ENCODE assay signal across 22 cellular contexts in genomic region chr10:49571419-49571818, GRCh38. TPM values are rescaled to one million over a fixed set of nuclear protein-coding genes. Genes with fewer than 3 reads are reported as not detected.
DNase-seq lines count a peak whose midpoint lies in the region; ATAC-seq and TF ChIP-seq lines count a peak whose summit lies in the region.
"Had no signal": no experiment of that assay in that cellular context is flagged by ENCODE, and none has a peak within 500 bp of the region (broad histone marks: within the 10 kb centered on the region; RNA-seq: fewer than 3 reads in every experiment).

No MANE protein-coding gene starts in this region.

- ATAC-seq in HG02571 (IDR thresholded peaks at IDR 0.05; ENCODE audit: unreplicated experiment) = no peak
- ATAC-seq in naive thymus-derived CD8-positive, alpha-beta T cell = no peak
- ATAC-seq: activated CD4-positive, CD25-positive, alpha-beta regulatory T cell treated with anti-CD3 and anti-CD28 coated beads, Interleukin-2, amount 50 U/mL, for 24 hours; lower lobe of right lung had no signal

- H2AFZ ChIP-seq in ACC112 (ENCODE audit: low read length, unreplicated experiment) = no peak overlapping the region
- H2AFZ ChIP-seq: parathyroid adenoma had no signal

- no peak overlapping the region for H3K4me3 Mint-ChIP-seq in naive thymus-derived CD8-positive, alpha-beta T cell

- H3K36me3 ChIP-seq in ACC112 (ENCODE audit: insufficient read depth, low read length) = no peaks in the 10 kb centered on the region; the same call in 1 of the 2 replicates
- H3K36me3 ChIP-seq: lower lobe of right lung had no signal

- POLR2A ChIA-PET in RWPE1 (lab: Yijun Ruan, JAX; ENCODE audit: low non-redundant PET) = no interaction called here
- POLR2A ChIA-PET in naive thymus-derived CD8-positive, alpha-beta T cell (lab: Charles Lee) = no interaction called here

- DNase-seq in ELR (ENCODE audit: low read depth) (peak; percentile 35), RWPE1 (ENCODE audit: low spot score) (no peak), fibroblast of pulmonary artery (ENCODE audit: low read depth) (peak; percentile 52), islet precursor cell (no peak), NOMO-1 treated with dmso at 0.1 percent for 144 hours (lab: John Stamatoyannopoulos, UW; ENCODE audit: unreplicated experiment) (no peak)
- no peak for DNase-seq in naive thymus-derived CD8-positive, alpha-beta T cell
- DNase-seq: activated naive CD4-positive, alpha-beta T cell treated with Interleukin-2 at 50 U/mL for 16 hours; GDM1; H7; KG1; lower lobe of right lung; NCI-H1048; SIG-M5; stimulated activated CD4-positive, alpha-beta T cell treated with anti-CD3 and anti-CD28 coated beads, Interleukin-4, amount 100 ng/mL, for 24 hours had no signal

- H3K36me3 Mint-ChIP-seq in naive thymus-derived CD8-positive, alpha-beta T cell = peaks cover 0 to 3% (median 0%) of the 10 kb centered on the region in 3 donors

- peak overlapping the region in 1 of 10 donors; percentile 1 for H3K27ac Mint-ChIP-seq in naive thymus-derived CD8-positive, alpha-beta T cell

- peaks cover 0 to 8% (median under 1%) of the 10 kb centered on the region in 4 donors for H3K4me1 Mint-ChIP-seq in naive thymus-derived CD8-positive, alpha-beta T cell

- 0 out of 2 replicates have a peak overlapping the region, but pooled peaks have one; percentile 6 for H3K4me3 ChIP-seq in ACC112 (ENCODE audit: low read depth, low read length)
- H3K4me3 ChIP-seq in fibroblast of pulmonary artery (replicated peaks; ENCODE audit: low read depth, low read length) = no peak overlapping the region
- H3K4me3 ChIP-seq: lower lobe of right lung, skin epidermis had no signal

- no peak overlapping the region for H3K27ac ChIP-seq in ACC112 (ENCODE audit: low read depth, low read length)
- peak overlapping the region; percentile 27; the same call in 1 of the 2 replicates for H3K27ac ChIP-seq in RWPE1
- H3K27ac ChIP-seq: epithelial cell of prostate, lower lobe of right lung, parathyroid adenoma, skin epidermis had no signal

- H3K9me3 Mint-ChIP-seq in naive thymus-derived CD8-positive, alpha-beta T cell = peaks cover 0 to 9% (median 0%) of the 10 kb centered on the region in 9 donors

- peaks cover 36% of the 10 kb centered on the region for H3K4me1 ChIP-seq in ACC112 (ENCODE audit: control insufficient read depth, insufficient read depth, low read length, unreplicated experiment)
- H3K4me1 ChIP-seq: lower lobe of right lung, parathyroid adenoma had no signal

- TF ChIP-seq CTCF in RWPE1 (conservative IDR thresholded peaks at IDR 0.05; ENCODE audit: low read depth) = no peak
- TF ChIP-seq CTCF in fibroblast of pulmonary artery (IDR thresholded peaks at IDR 0.05; ENCODE audit: low read length, missing control alignments) = no peak

- H3K27me3 Mint-ChIP-seq in naive thymus-derived CD8-positive, alpha-beta T cell = peaks cover 5 to 30% (median 17%) of the 10 kb centered on the region in 5 donors

- H3K27me3 ChIP-seq in ACC112 (ENCODE audit: insufficient read depth, low read length) = no peaks in the 10 kb centered on the region

- no peaks in the 10 kb centered on the region for H3K79me2 ChIP-seq in ACC112 (ENCODE audit: control insufficient read depth, insufficient read depth, low read length, unreplicated experiment)
- H3K79me2 ChIP-seq: parathyroid adenoma had no signal

- CTCF ChIA-PET in RWPE1 (lab: Yijun Ruan, JAX) = interaction anchor here (0.5 kb wide), 1 partner anchor 175 kb away, joined by 3 read pairs; no protein-coding TSS in a partner anchor

RNA-seq across cellular contexts. Expression of gene ERCC6, which starts 32.5 kb away (rescaled TPM):
- total RNA-seq in naive thymus-derived CD8-positive, alpha-beta T cell = 10 to 100 TPM; 49.8 to 50.4 TPM
- polyA plus RNA-seq in naive thymus-derived CD8-positive, alpha-beta T cell = 1 to 10 TPM; 7.9 to 9.0 (median 8.4) TPM

RNA-seq across cellular contexts. Expression of gene SLC18A3, which starts 38.7 kb away (rescaled TPM):
- total RNA-seq in naive thymus-derived CD8-positive, alpha-beta T cell = not detected
- not detected for polyA plus RNA-seq in naive thymus-derived CD8-positive, alpha-beta T cell
- total RNA-seq: H7; lower lobe of right lung; T-helper 2 cell treated with Interferon-gamma antibody and Interleukin-4, amounts not matched to agents 100 ng/mL and 5 ng/mL, for 36 hours; temporal lobe had no signal

RNA-seq across cellular contexts. Expression of gene CHAT, which starts 42.4 kb away (rescaled TPM):
- not detected for total RNA-seq in naive thymus-derived CD8-positive, alpha-beta T cell
- polyA plus RNA-seq in naive thymus-derived CD8-positive, alpha-beta T cell = not detected
- total RNA-seq: H7, lower lobe of right lung, temporal lobe had no signal

Comparison
In these comparisons a context has a peak if more than half of its experiments do, and no peak if none do; other contexts are left out.
1. DNase-seq: peak in ELR (single experiment) and fibroblast of pulmonary artery (single experiment); none in RWPE1 (single experiment), islet precursor cell (single experiment), NOMO-1 treated with dmso at 0.1 percent for 144 hours (single experiment) and naive thymus-derived CD8-positive, alpha-beta T cell (0 of 10).